17 cellular contexts compared by ENCODE assay signal in the genomic region with DNA sequence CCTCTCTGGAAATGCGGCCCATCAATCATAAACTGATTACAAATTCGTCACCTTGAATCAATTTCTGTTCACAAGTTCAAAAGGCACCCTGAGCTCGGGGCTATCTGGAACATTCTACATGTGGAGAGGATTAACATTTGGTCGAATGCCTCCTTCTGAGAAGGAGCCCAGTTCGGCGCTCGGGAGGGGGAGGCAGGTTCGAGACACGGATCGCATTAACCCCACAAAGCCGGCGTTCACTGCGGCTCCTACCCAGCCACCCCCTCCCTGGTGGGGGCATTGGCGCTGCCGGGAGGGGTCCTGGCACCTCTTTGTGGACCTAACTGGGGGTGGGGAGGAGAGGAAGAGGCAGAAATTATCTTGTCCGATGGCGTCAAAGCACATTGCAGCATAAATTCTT.
"Had no signal": no experiment of that assay in that cellular context is flagged by ENCODE, and none has a peak within 500 bp of the region (broad histone marks: within the 10 kb centered on the region; RNA-seq: fewer than 3 reads in every experiment).

No MANE protein-coding gene starts in this region.

- H3K9me3 ChIP-seq: body of pancreas, upper lobe of left lung had no signal

- H3K36me3 ChIP-seq: upper lobe of left lung had no signal

- ATAC-seq: activated CD4-positive, alpha-beta T cell treated with anti-CD3 and anti-CD28 coated beads for 36 hours; activated T-cell treated with anti-CD3 and anti-CD28 coated beads, Interleukin-2, amount 50 U/mL, for 72 hours; body of pancreas had no signal

- H3K4me3 ChIP-seq: body of pancreas, lung, upper lobe of left lung had no signal

- H3K27ac ChIP-seq: body of pancreas, upper lobe of left lung had no signal

- H3K27me3 ChIP-seq: upper lobe of left lung had no signal

- H3K4me1 ChIP-seq: body of pancreas, upper lobe of left lung had no signal

- DNase-seq: activated CD4-positive, alpha-beta memory T cell treated with anti-CD3 and anti-CD28 coated beads for 36 hours; activated CD4-positive, alpha-beta T cell treated with anti-CD3 and anti-CD28 coated beads for 36 hours; activated naive CD8-positive, alpha-beta T cell treated with anti-CD3 and anti-CD28 coated beads for 36 hours; activated T-cell treated with anti-CD3 and anti-CD28 coated beads, Interleukin-2, amount 50 U/mL, for 72 hours; amygdala; effector memory CD4-positive, alpha-beta T cell; foreskin melanocyte; immature natural killer cell; naive B cell; retina; stimulated activated CD4-positive, alpha-beta T cell treated with anti-CD3 and anti-CD28 coated beads, Interleukin-4, amount 100 ng/mL, for 24 hours; stimulated activated naive CD4-positive, alpha-beta T cell; substantia nigra; T-helper 2 cell; upper lobe of left lung had no signal
